ENCODE assay signal across 8 cellular contexts in the genomic region with DNA sequence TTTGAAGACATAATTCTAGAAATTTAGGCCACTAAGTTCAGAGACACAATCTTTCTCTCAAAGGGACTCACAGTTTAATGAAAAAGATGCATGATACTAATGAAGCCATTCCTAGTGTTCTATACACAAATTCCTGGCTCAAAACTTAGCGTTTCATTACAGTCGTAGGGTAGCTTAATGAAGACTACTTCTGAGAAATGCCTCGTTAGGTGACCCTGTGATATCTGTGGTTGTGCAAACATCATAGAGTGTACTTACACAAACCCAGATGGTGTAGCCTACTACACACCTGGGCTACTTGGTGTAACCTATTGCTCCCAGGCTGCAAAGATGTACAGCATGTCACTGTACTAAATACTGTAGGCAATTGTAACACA. TPM values are rescaled to one million over a fixed set of nuclear protein-coding genes. Genes with fewer than 3 reads are reported as not detected.
DNase-seq lines count a peak whose midpoint lies in the region; ATAC-seq, FAIRE-seq and TF ChIP-seq lines count a peak whose summit lies in the region.

No MANE protein-coding gene starts in this region.

- no peaks in the 10 kb centered on the region for H3K9me3 ChIP-seq in left ventricle myocardium inferior (replicated peaks)
- no peaks in the 10 kb centered on the region for H3K9me3 ChIP-seq in right cardiac atrium (ENCODE audit: control insufficient read depth, low read length)
- H3K9me3 ChIP-seq in upper lobe of right lung, result no peaks in the 10 kb centered on the region

- TF ChIP-seq CTCF in left ventricle myocardium inferior (IDR thresholded peaks at IDR 0.05; ENCODE audit: borderline replicate concordance) (no peak), VCaP (conservative IDR thresholded peaks at IDR 0.05) (no peak), mesothelial cell of epicardium (IDR thresholded peaks at IDR 0.05; ENCODE audit: unreplicated experiment) (no peak), upper lobe of right lung (IDR thresholded peaks at IDR 0.05) (no peak)

- H3K27me3 Mint-ChIP-seq in mesothelial cell of epicardium (ENCODE audit: low read depth), result peaks cover 6% of the 10 kb centered on the region

- peak overlapping the region; percentile 96 for H3K27ac Mint-ChIP-seq in mesothelial cell of epicardium

- H3K36me3 ChIP-seq in left ventricle myocardium inferior (no peaks in the 10 kb centered on the region), upper lobe of right lung (no peaks in the 10 kb centered on the region)

- peak overlapping the region; percentile 94 for H3K4me3 Mint-ChIP-seq in mesothelial cell of epicardium

- no peak for ATAC-seq in right cardiac atrium
- ATAC-seq in upper lobe of right lung, result no peak

- H3K4me1 ChIP-seq in left ventricle myocardium inferior (peaks cover 45% of the 10 kb centered on the region), right cardiac atrium (ENCODE audit: control insufficient read depth, insufficient read depth, low read length) (peaks cover 2% of the 10 kb centered on the region), upper lobe of right lung (peaks cover 4% of the 10 kb centered on the region)

- H3K27me3 ChIP-seq in left ventricle myocardium inferior (ENCODE audit: low read depth) (no peaks in the 10 kb centered on the region), right cardiac atrium (ENCODE audit: control insufficient read depth, insufficient read depth) (no peaks in the 10 kb centered on the region), upper lobe of right lung (no peaks in the 10 kb centered on the region)

- intact Hi-C loops in left ventricle myocardium inferior (cut with micrococcal nuclease) (no loop called here), right cardiac atrium (cut with DNase I) (no loop called here), upper lobe of right lung (cut with DNase I) (no loop called here)

- DNase-seq in left ventricle myocardium inferior (no peak), right cardiac atrium (no peak), mesothelial cell of epicardium (ENCODE audit: low spot score in 2 of 2, unreplicated experiment in 2 of 2) (no peak), upper lobe of right lung (no peak), HTR-8/SVneo (ENCODE audit: insufficient read length, low spot score) (no peak), GF-D8 (lab: John Stamatoyannopoulos, UW) (no peak), DMS114 treated with DMSO at 0.1 percent for 48 hours (lab: John Stamatoyannopoulos, UW; ENCODE audit: unreplicated experiment) (no peak)

- H3K27ac ChIP-seq in left ventricle myocardium inferior (replicated peaks), result peak overlapping the region; percentile 91
- no peak overlapping the region for H3K27ac ChIP-seq in right cardiac atrium (ENCODE audit: low read length)
- H3K27ac ChIP-seq in VCaP, result peak overlapping the region; percentile 78; the same call in 1 of the 2 replicates
- no peak overlapping the region for H3K27ac ChIP-seq in upper lobe of right lung

- H3K36me3 Mint-ChIP-seq in mesothelial cell of epicardium, result no peaks in the 10 kb centered on the region

- FAIRE-seq in HTR-8/SVneo (lab: Jason Lieb, UNC), result no peak

- WGBS in right cardiac atrium, result 90% methylated on average over 3 of the region's 3 CpGs

- H3K9me3 Mint-ChIP-seq in mesothelial cell of epicardium, result no peaks in the 10 kb centered on the region

- H3K4me1 Mint-ChIP-seq in mesothelial cell of epicardium, result peaks cover 21% of the 10 kb centered on the region

- H3K4me3 ChIP-seq in left ventricle myocardium inferior (peak overlapping the region; percentile 83), right cardiac atrium (ENCODE audit: low read length) (no peak overlapping the region), upper lobe of right lung (peak overlapping the region; percentile 81)

RNA-seq across cellular contexts. Expression of gene CHCHD3, which starts 0.5 kb away (rescaled TPM):
- total RNA-seq in left ventricle myocardium inferior, result 209 TPM
- total RNA-seq in right cardiac atrium, result 100 to 1,000 TPM; 120 to 150 (median 141) TPM
- polyA plus RNA-seq in right cardiac atrium, result 120 TPM
- 50.5 to 54.3 TPM (median 52.1 TPM) in 3 replicates for total RNA-seq in mesothelial cell of epicardium
- total RNA-seq in upper lobe of right lung, result 43.0 TPM

Comparison
In these comparisons a context has a peak if more than half of its experiments do, and no peak if none do; other contexts are left out.
1. H3K27ac ChIP-seq: peak in left ventricle myocardium inferior (single experiment) and VCaP (single experiment); none in right cardiac atrium (single experiment) and upper lobe of right lung (single experiment).